Comparison of ENCODE assay signal across 8 cellular contexts in genomic region chr15:65377105-65377975, GRCh38. TPM values are rescaled to one million over a fixed set of nuclear protein-coding genes. Genes with fewer than 3 reads are reported as not detected.
A peak's percentile ranks its signal among the peaks of the same experiment; 100 is the strongest.
DNase-seq lines count a peak whose midpoint lies in the region; ATAC-seq and TF ChIP-seq lines count a peak whose summit lies in the region.

No MANE protein-coding gene starts in this region.

- H3K27me3 ChIP-seq in osteoblast (ENCODE audit: insufficient read depth, low read length): peaks cover 66% of the 10 kb centered on the region

- DNase-seq in activated CD4-positive, alpha-beta T cell treated with anti-CD3 and anti-CD28 coated beads for 36 hours: peak; percentile 30
- DNase-seq in activated CD4-positive, alpha-beta T cell treated with anti-CD3 and anti-CD28 coated beads for 1 hour: no peak
- DNase-seq in WTC11 (ENCODE audit: low spot score) (peak; percentile 74), glutamatergic neuron (peak; percentile 70), osteoblast (ENCODE audit: insufficient read length, low spot score, missing footprints) (peak; percentile 93), COLO829 (ENCODE audit: low spot score) (no peak)

- no peak overlapping the region for H3K27ac Mint-ChIP-seq in activated CD4-positive, alpha-beta T cell treated with anti-CD3 and anti-CD28 coated beads for 36 hours
- no peak overlapping the region; the same call in none of the 2 replicates for H3K27ac Mint-ChIP-seq in WTC11
- H3K27ac Mint-ChIP-seq in glutamatergic neuron (ENCODE audit: unreplicated experiment): peak overlapping the region; percentile 96

- peak overlapping the region; percentile 75 for H3K4me2 ChIP-seq in osteoblast (ENCODE audit: insufficient read depth, low read length)

- H4K20me1 ChIP-seq in osteoblast (ENCODE audit: insufficient read depth, low read length): no peaks in the 10 kb centered on the region

- peak overlapping the region; percentile 62 for H3K4me3 Mint-ChIP-seq in activated CD4-positive, alpha-beta T cell treated with anti-CD3 and anti-CD28 coated beads for 36 hours
- H3K4me3 Mint-ChIP-seq in WTC11: peak overlapping the region; percentile 94
- peak overlapping the region; percentile 99 for H3K4me3 Mint-ChIP-seq in glutamatergic neuron (ENCODE audit: unreplicated experiment)

- no peaks in the 10 kb centered on the region for H3K79me2 ChIP-seq in osteoblast (ENCODE audit: insufficient read depth, low read length)

- H3K9me3 ChIP-seq in osteoblast (ENCODE audit: low read depth, low read length): no peaks in the 10 kb centered on the region

- TF ChIP-seq CTCF in WTC11 (IDR thresholded peaks at IDR 0.05) (no peak), glutamatergic neuron (IDR thresholded peaks at IDR 0.05; ENCODE audit: partially characterized antibody, unreplicated experiment) (no peak), osteoblast (IDR thresholded peaks at IDR 0.05; ENCODE audit: extremely low read depth, low read depth, low read length) (no peak)

- H3K36me3 ChIP-seq in osteoblast (ENCODE audit: insufficient read depth, low read length): no peaks in the 10 kb centered on the region

- H3K36me3 Mint-ChIP-seq in activated CD4-positive, alpha-beta T cell treated with anti-CD3 and anti-CD28 coated beads for 36 hours (ENCODE audit: low read depth): no peaks in the 10 kb centered on the region
- H3K36me3 Mint-ChIP-seq in WTC11 (peaks cover 20% of the 10 kb centered on the region), glutamatergic neuron (ENCODE audit: unreplicated experiment) (peaks cover 10% of the 10 kb centered on the region)

- peaks cover 10% of the 10 kb centered on the region for H3K4me1 Mint-ChIP-seq in activated CD4-positive, alpha-beta T cell treated with anti-CD3 and anti-CD28 coated beads for 36 hours
- peaks cover 44% of the 10 kb centered on the region for H3K4me1 Mint-ChIP-seq in WTC11
- peaks cover 49% of the 10 kb centered on the region for H3K4me1 Mint-ChIP-seq in glutamatergic neuron (ENCODE audit: low read depth, unreplicated experiment)

- H2AFZ ChIP-seq in osteoblast (ENCODE audit: low read length): no peak overlapping the region

- ATAC-seq in activated CD4-positive, alpha-beta T cell treated with anti-CD3 and anti-CD28 coated beads for 36 hours: peak; percentile 47
- ATAC-seq in WTC11 (peak; percentile 41), HG03045 (IDR thresholded peaks at IDR 0.05; ENCODE audit: unreplicated experiment) (no peak), GM21528 (IDR thresholded peaks at IDR 0.05; ENCODE audit: low FRiP score, unreplicated experiment) (no peak)

- H3K27ac ChIP-seq in osteoblast (ENCODE audit: low read depth, low read length): no peak overlapping the region

- no peaks in the 10 kb centered on the region for H3K4me1 ChIP-seq in osteoblast (ENCODE audit: insufficient read depth, low read length)

- POLR2A ChIA-PET in activated CD4-positive, alpha-beta T cell treated with anti-CD3 and anti-CD28 coated beads for 36 hours (lab: Charles Lee): interaction anchor here (1.0 kb wide), 1 partner anchor 73 kb away, joined by 4 read pairs; the partner anchor contains the start of gene RNU5B-1
- POLR2A ChIA-PET in WTC11 (lab: Charles Lee): interaction anchor here (1.6 to 2.5 kb wide), 3 partner anchors 10 to 73 kb away, joined by 3 to 16 read pairs (median 4); partner anchors contain the start of gene RNU5B-1

- H3K4me3 ChIP-seq in osteoblast (ENCODE audit: insufficient read depth, low read length): peak overlapping the region; percentile 49

- CTCF ChIA-PET in activated CD4-positive, alpha-beta T cell treated with anti-CD3 and anti-CD28 coated beads for 36 hours (lab: Charles Lee): interaction anchor here (0.6 to 1.5 kb wide), 4 partner anchors 8 to 1008 kb away, joined by 3 to 9 read pairs (median 4); no protein-coding TSS in a partner anchor
- CTCF ChIA-PET in WTC11 (lab: Charles Lee): interaction anchor here (0.7 to 1.5 kb wide), 9 partner anchors 8 to 58 kb away, joined by 3 to 20 read pairs (median 5); no protein-coding TSS in a partner anchor

- peaks cover 52% of the 10 kb centered on the region for H3K27me3 Mint-ChIP-seq in activated CD4-positive, alpha-beta T cell treated with anti-CD3 and anti-CD28 coated beads for 36 hours
- H3K27me3 Mint-ChIP-seq in WTC11 (ENCODE audit: low read depth) (peaks cover 24% of the 10 kb centered on the region), glutamatergic neuron (ENCODE audit: unreplicated experiment) (peaks cover 11% of the 10 kb centered on the region)

- intact Hi-C loops in activated CD4-positive, alpha-beta T cell treated with anti-CD3 and anti-CD28 coated beads for 36 hours (cut with DNase I, micrococcal nuclease): no loop called here

- H3K9me3 Mint-ChIP-seq in activated CD4-positive, alpha-beta T cell treated with anti-CD3 and anti-CD28 coated beads for 36 hours (ENCODE audit: low read depth): no peaks in the 10 kb centered on the region
- H3K9me3 Mint-ChIP-seq in WTC11: no peaks in the 10 kb centered on the region
- peaks cover 23% of the 10 kb centered on the region for H3K9me3 Mint-ChIP-seq in glutamatergic neuron (ENCODE audit: unreplicated experiment)

TF ChIP-seq in WTC11, 78 proteins besides CTCF, POLR2A, EP300 and RAD21 (continues in another document):
- TF ChIP-seq TEAD4 (CRISPR knock-in tag; IDR thresholded peaks at IDR 0.05) (0 out of 2 replicates have a peak, but pooled peaks have one; percentile 41), ZNF423 (CRISPR knock-in tag; IDR thresholded peaks at IDR 0.05) (no peak), HMGXB4 (CRISPR knock-in tag; IDR thresholded peaks at IDR 0.05) (peak; percentile 67; the same call in 1 of the 2 replicates), NFYB (CRISPR knock-in tag; conservative IDR thresholded peaks at IDR 0.05; ENCODE audit: low read depth) (no peak), FOXP1 (CRISPR knock-in tag; IDR thresholded peaks at IDR 0.05; ENCODE audit: borderline replicate concordance) (peak; percentile 53; the same call in 1 of the 2 replicates), JUN (CRISPR knock-in tag; IDR thresholded peaks at IDR 0.05) (0 out of 2 replicates have a peak, but pooled peaks have one; percentile 59), ARID4B (CRISPR knock-in tag; IDR thresholded peaks at IDR 0.05; ENCODE audit: borderline replicate concordance) (peak; percentile 48; the same call in 1 of the 2 replicates), ELF4 (CRISPR knock-in tag; IDR thresholded peaks at IDR 0.05; ENCODE audit: low read depth) (0 out of 2 replicates have a peak, but pooled peaks have one; percentile 35), GRHL2 (CRISPR knock-in tag; IDR thresholded peaks at IDR 0.05; ENCODE audit: insufficient replicate concordance, severe bottlenecking) (no peak)

RNA-seq across cellular contexts. Expression of gene IGDCC3, which starts 0.5 kb away (rescaled TPM):
- not detected for total RNA-seq in activated CD4-positive, alpha-beta T cell treated with anti-CD3 and anti-CD28 coated beads for 36 hours
- 49.2 to 53.5 TPM (median 53.5 TPM) in 3 replicates for total RNA-seq in WTC11 (2021)
- total RNA-seq in glutamatergic neuron (ENCODE audit: unreplicated experiment): 342 TPM
- total RNA-seq in osteoblast: 0.29 TPM in 1 of 2 replicates, not detected in the other

RNA-seq across cellular contexts. Expression of gene IGDCC4, which starts 45.4 kb away (rescaled TPM):
- under 1 TPM; 0.16 to 0.18 TPM for total RNA-seq in activated CD4-positive, alpha-beta T cell treated with anti-CD3 and anti-CD28 coated beads for 36 hours
- total RNA-seq in WTC11 (2021): 14.5 to 15.6 TPM (median 15.3 TPM) in 3 replicates
- total RNA-seq in glutamatergic neuron (ENCODE audit: unreplicated experiment): 53.9 TPM
- total RNA-seq in osteoblast: 3.6 and 6.2 TPM in 2 replicates

Comparison
In these comparisons a context has a peak if more than half of its experiments do, and no peak if none do; other contexts are left out.
1. DNase-seq: peak in activated CD4-positive, alpha-beta T cell treated with anti-CD3 and anti-CD28 coated beads for 36 hours (single experiment), WTC11 (single experiment), glutamatergic neuron (single experiment) and osteoblast (single experiment); none in activated CD4-positive, alpha-beta T cell treated with anti-CD3 and anti-CD28 coated beads for 1 hour (single experiment) and COLO829 (single experiment).
2. ATAC-seq: peak in activated CD4-positive, alpha-beta T cell treated with anti-CD3 and anti-CD28 coated beads for 36 hours (single experiment) and WTC11 (single experiment); none in HG03045 (single experiment) and GM21528 (single experiment).
3. RNA of gene IGDCC3, which starts 0.5 kb away (total RNA-seq): 342 TPM in glutamatergic neuron (single experiment) and 49.2 to 53.5 TPM in WTC11; not detected in activated CD4-positive, alpha-beta T cell treated with anti-CD3 and anti-CD28 coated beads for 36 hours and 0.29 TPM in osteoblast; every median in the first group is over 10 times any median in the second.
4. Peak in every context shown above with its lines, with median percentiles within 50 percentile points of each other: H3K4me3 Mint-ChIP-seq.